Comparison of ENCODE assay signal across 1 cellular context in the genomic region with DNA sequence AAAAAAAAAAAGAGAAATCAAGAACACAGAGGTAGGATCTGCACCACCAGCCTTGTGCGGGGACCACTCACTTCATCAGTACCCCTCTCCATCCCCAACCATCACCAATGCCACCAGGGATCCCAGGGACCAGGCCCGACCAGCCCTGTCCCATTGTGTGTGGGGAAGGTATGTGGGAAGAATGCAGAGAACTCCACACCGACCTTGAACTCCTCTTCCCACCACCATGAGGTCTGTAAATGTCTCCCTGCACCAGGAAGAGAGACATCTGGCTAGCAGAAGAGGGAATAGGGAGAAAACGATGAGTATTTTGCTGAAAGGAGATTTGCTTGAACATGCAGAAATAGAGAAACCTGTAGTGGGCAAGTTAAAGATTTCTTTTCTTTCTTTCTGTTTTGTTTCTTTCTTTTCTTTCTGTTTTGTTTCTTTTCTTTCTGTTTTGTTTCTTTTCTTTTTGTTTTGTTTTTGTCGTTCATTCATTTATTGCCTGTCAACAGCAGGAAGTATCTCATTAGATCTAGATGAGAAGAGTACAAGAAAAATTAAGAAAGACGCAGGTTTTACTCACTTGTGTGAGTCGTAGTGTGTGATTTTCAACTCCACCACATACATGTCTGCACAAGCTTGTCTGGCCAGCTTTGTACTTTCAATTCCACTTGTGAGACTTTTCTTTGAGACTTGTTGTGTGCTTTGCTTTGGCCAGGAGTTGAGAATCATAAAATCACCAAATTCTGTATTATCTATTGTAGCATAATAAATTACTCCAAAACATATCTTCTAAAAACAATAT.
TF ChIP-seq lines count a peak whose summit lies in the region.

No MANE protein-coding gene starts in this region.

TF ChIP-seq in HepG2, 621 proteins besides CTCF, POLR2A, EP300 and RAD21 (continued from another document and continues in another):
- TF ChIP-seq, protein P1, sequence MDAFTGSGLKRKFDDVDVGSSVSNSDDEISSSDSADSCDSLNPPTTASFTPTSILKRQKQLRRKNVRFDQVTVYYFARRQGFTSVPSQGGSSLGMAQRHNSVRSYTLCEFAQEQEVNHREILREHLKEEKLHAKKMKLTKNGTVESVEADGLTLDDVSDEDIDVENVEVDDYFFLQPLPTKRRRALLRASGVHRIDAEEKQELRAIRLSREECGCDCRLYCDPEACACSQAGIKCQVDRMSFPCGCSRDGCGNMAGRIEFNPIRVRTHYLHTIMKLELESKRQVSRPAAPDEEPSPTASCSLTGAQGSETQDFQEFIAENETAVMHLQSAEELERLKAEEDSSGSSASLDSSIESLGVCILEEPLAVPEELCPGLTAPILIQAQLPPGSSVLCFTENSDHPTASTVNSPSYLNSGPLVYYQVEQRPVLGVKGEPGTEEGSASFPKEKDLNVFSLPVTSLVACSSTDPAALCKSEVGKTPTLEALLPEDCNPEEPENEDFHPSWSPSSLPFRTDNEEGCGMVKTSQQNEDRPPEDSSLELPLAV (CRISPR knock-in tag; conservative IDR thresholded peaks at IDR 0.05; ENCODE audit: low read depth) = no peak
- TF ChIP-seq WIZ (CRISPR knock-in tag; IDR thresholded peaks at IDR 0.05) (no peak), NFYB (CRISPR knock-in tag; IDR thresholded peaks at IDR 0.05) (no peak), ISL2 (CRISPR knock-in tag; IDR thresholded peaks at IDR 0.05) (no peak), NR1H2 (CRISPR knock-in tag; IDR thresholded peaks at IDR 0.05; ENCODE audit: borderline replicate concordance, low read depth) (no peak), GABPB1 (CRISPR knock-in tag; IDR thresholded peaks at IDR 0.05) (no peak), ZNF569 (CRISPR knock-in tag; IDR thresholded peaks at IDR 0.05; ENCODE audit: borderline replicate concordance) (no peak), FOXA1 (IDR thresholded peaks at IDR 0.05) (no peak), FOXA1 (CRISPR knock-in tag; IDR thresholded peaks at IDR 0.05) (peak; percentile 50; the same call in 1 of the 2 replicates), ZNF660 (CRISPR knock-in tag; IDR thresholded peaks at IDR 0.05; ENCODE audit: borderline replicate concordance, low read depth) (no peak), RCOR2 (CRISPR knock-in tag; IDR thresholded peaks at IDR 0.05) (peak; percentile 86), ZNF263 (CRISPR knock-in tag; IDR thresholded peaks at IDR 0.05) (no peak), MED8 (CRISPR knock-in tag; IDR thresholded peaks at IDR 0.05; ENCODE audit: insufficient replicate concordance) (no peak), ZBTB21 (CRISPR knock-in tag; IDR thresholded peaks at IDR 0.05) (no peak), ZFP36L1 (CRISPR knock-in tag; IDR thresholded peaks at IDR 0.05) (no peak), ZNF382 (CRISPR knock-in tag; IDR thresholded peaks at IDR 0.05; ENCODE audit: borderline replicate concordance) (no peak), ZZZ3 (CRISPR knock-in tag; IDR thresholded peaks at IDR 0.05; ENCODE audit: borderline replicate concordance) (no peak), ZNF7 (CRISPR knock-in tag; IDR thresholded peaks at IDR 0.05) (no peak), SRSF4 (IDR thresholded peaks at IDR 0.05; ENCODE audit: low read depth, low read length, poor library complexity, severe bottlenecking) (no peak), ZNF746 (CRISPR knock-in tag; IDR thresholded peaks at IDR 0.05) (no peak), SIX1 (CRISPR knock-in tag; IDR thresholded peaks at IDR 0.05; ENCODE audit: borderline replicate concordance) (peak; percentile 50; the same call in 1 of the 2 replicates), ZMAT3 (CRISPR knock-in tag; conservative IDR thresholded peaks at IDR 0.05) (no peak), ZNF775 (CRISPR knock-in tag; IDR thresholded peaks at IDR 0.05; ENCODE audit: borderline replicate concordance) (no peak), TSC22D2 (CRISPR knock-in tag; IDR thresholded peaks at IDR 0.05; ENCODE audit: borderline replicate concordance) (no peak), FLYWCH1 (CRISPR knock-in tag; IDR thresholded peaks at IDR 0.05) (no peak), ZNF3 (CRISPR knock-in tag; IDR thresholded peaks at IDR 0.05) (no peak), GZF1 (CRISPR knock-in tag; IDR thresholded peaks at IDR 0.05) (no peak), SMYD3 (CRISPR knock-in tag; IDR thresholded peaks at IDR 0.05) (no peak), ZNF720 (CRISPR knock-in tag; IDR thresholded peaks at IDR 0.05) (no peak), NPAS2 (CRISPR knock-in tag; IDR thresholded peaks at IDR 0.05; ENCODE audit: borderline replicate concordance) (no peak), MEIS2 (CRISPR knock-in tag; IDR thresholded peaks at IDR 0.05) (no peak), HNRNPUL1 (IDR thresholded peaks at IDR 0.05; ENCODE audit: low read depth, low read length) (no peak), NFATC3 (CRISPR knock-in tag; IDR thresholded peaks at IDR 0.05) (no peak), CREM (IDR thresholded peaks at IDR 0.05) (no peak), CREM (CRISPR knock-in tag; IDR thresholded peaks at IDR 0.05) (no peak), ZNF180 (CRISPR knock-in tag; IDR thresholded peaks at IDR 0.05; ENCODE audit: borderline replicate concordance, low read depth) (no peak), ZNF816 (CRISPR knock-in tag; IDR thresholded peaks at IDR 0.05; ENCODE audit: borderline replicate concordance) (no peak), SMAD1 (CRISPR knock-in tag; IDR thresholded peaks at IDR 0.05; ENCODE audit: borderline replicate concordance, low read depth) (no peak), GPN1 (CRISPR knock-in tag; IDR thresholded peaks at IDR 0.05; ENCODE audit: borderline replicate concordance) (no peak), ZNF329 (CRISPR knock-in tag; IDR thresholded peaks at IDR 0.05; ENCODE audit: low read depth) (no peak), ZNF841 (CRISPR knock-in tag; IDR thresholded peaks at IDR 0.05; ENCODE audit: borderline replicate concordance) (no peak), ZFP62 (CRISPR knock-in tag; IDR thresholded peaks at IDR 0.05) (no peak), SAFB2 (CRISPR knock-in tag; IDR thresholded peaks at IDR 0.05; ENCODE audit: borderline replicate concordance, low read depth) (no peak), HDAC1 (CRISPR knock-in tag; IDR thresholded peaks at IDR 0.05) (no peak), ZNF230 (CRISPR knock-in tag; IDR thresholded peaks at IDR 0.05) (no peak), AHR (CRISPR knock-in tag; IDR thresholded peaks at IDR 0.05) (no peak), GATAD1 (CRISPR knock-in tag; IDR thresholded peaks at IDR 0.05) (peak; percentile 39; the same call in 1 of the 2 replicates), KLF6 (CRISPR knock-in tag; IDR thresholded peaks at IDR 0.05) (no peak), ZNF83 (CRISPR knock-in tag; IDR thresholded peaks at IDR 0.05; ENCODE audit: borderline replicate concordance) (no peak), PHF20 (CRISPR knock-in tag; IDR thresholded peaks at IDR 0.05) (no peak), ZNF337 (CRISPR knock-in tag; IDR thresholded peaks at IDR 0.05; ENCODE audit: borderline replicate concordance, low read depth) (no peak), ZNF441 (CRISPR knock-in tag; IDR thresholded peaks at IDR 0.05; ENCODE audit: borderline replicate concordance) (no peak), ZNF331 (CRISPR knock-in tag; IDR thresholded peaks at IDR 0.05) (peak; percentile 83; the same call in 1 of the 2 replicates), RFXAP (CRISPR knock-in tag; IDR thresholded peaks at IDR 0.05; ENCODE audit: borderline replicate concordance) (no peak), DNMT1 (CRISPR knock-in tag; IDR thresholded peaks at IDR 0.05) (no peak)
- TF ChIP-seq, protein P2, sequence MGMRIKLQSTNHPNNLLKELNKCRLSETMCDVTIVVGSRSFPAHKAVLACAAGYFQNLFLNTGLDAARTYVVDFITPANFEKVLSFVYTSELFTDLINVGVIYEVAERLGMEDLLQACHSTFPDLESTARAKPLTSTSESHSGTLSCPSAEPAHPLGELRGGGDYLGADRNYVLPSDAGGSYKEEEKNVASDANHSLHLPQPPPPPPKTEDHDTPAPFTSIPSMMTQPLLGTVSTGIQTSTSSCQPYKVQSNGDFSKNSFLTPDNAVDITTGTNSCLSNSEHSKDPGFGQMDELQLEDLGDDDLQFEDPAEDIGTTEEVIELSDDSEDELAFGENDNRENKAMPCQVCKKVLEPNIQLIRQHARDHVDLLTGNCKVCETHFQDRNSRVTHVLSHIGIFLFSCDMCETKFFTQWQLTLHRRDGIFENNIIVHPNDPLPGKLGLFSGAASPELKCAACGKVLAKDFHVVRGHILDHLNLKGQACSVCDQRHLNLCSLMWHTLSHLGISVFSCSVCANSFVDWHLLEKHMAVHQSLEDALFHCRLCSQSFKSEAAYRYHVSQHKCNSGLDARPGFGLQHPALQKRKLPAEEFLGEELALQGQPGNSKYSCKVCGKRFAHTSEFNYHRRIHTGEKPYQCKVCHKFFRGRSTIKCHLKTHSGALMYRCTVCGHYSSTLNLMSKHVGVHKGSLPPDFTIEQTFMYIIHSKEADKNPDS (CRISPR knock-in tag; IDR thresholded peaks at IDR 0.05) = no peak
- TF ChIP-seq, protein P3, sequence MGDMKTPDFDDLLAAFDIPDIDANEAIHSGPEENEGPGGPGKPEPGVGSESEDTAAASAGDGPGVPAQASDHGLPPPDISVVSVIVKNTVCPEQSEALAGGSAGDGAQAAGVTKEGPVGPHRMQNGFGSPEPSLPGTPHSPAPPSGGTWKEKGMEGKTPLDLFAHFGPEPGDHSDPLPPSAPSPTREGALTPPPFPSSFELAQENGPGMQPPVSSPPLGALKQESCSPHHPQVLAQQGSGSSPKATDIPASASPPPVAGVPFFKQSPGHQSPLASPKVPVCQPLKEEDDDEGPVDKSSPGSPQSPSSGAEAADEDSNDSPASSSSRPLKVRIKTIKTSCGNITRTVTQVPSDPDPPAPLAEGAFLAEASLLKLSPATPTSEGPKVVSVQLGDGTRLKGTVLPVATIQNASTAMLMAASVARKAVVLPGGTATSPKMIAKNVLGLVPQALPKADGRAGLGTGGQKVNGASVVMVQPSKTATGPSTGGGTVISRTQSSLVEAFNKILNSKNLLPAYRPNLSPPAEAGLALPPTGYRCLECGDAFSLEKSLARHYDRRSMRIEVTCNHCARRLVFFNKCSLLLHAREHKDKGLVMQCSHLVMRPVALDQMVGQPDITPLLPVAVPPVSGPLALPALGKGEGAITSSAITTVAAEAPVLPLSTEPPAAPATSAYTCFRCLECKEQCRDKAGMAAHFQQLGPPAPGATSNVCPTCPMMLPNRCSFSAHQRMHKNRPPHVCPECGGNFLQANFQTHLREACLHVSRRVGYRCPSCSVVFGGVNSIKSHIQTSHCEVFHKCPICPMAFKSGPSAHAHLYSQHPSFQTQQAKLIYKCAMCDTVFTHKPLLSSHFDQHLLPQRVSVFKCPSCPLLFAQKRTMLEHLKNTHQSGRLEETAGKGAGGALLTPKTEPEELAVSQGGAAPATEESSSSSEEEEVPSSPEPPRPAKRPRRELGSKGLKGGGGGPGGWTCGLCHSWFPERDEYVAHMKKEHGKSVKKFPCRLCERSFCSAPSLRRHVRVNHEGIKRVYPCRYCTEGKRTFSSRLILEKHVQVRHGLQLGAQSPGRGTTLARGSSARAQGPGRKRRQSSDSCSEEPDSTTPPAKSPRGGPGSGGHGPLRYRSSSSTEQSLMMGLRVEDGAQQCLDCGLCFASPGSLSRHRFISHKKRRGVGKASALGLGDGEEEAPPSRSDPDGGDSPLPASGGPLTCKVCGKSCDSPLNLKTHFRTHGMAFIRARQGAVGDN (CRISPR knock-in tag; IDR thresholded peaks at IDR 0.05) = peak; percentile 58
- TF ChIP-seq, protein P4, sequence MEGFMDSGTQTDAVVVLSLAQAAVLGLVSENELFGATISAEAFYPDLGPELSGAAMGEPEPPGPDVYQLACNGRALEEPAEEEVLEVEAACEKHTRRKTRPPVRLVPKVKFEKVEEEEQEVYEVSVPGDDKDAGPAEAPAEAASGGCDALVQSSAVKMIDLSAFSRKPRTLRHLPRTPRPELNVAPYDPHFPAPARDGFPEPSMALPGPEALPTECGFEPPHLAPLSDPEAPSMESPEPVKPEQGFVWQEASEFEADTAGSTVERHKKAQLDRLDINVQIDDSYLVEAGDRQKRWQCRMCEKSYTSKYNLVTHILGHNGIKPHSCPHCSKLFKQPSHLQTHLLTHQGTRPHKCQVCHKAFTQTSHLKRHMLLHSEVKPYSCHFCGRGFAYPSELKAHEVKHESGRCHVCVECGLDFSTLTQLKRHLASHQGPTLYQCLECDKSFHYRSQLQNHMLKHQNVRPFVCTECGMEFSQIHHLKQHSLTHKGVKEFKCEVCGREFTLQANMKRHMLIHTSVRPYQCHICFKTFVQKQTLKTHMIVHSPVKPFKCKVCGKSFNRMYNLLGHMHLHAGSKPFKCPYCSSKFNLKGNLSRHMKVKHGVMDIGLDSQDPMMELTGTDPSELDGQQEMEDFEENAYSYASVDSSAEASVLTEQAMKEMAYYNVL (CRISPR knock-in tag; IDR thresholded peaks at IDR 0.05; ENCODE audit: borderline replicate concordance) = peak; percentile 20; the same call in 1 of the 2 replicates
- TF ChIP-seq, protein P5, sequence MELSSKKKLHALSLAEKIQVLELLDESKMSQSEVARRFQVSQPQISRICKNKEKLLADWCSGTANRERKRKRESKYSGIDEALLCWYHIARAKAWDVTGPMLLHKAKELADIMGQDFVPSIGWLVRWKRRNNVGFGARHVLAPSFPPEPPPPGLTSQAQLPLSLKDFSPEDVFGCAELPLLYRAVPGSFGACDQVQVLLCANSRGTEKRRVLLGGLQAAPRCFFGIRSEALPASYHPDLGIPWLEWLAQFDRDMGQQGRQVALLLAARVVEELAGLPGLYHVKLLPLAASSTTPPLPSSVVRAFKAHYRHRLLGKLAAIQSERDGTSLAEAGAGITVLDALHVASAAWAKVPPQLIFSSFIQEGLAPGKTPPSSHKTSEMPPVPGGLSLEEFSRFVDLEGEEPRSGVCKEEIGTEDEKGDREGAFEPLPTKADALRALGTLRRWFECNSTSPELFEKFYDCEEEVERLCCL (CRISPR knock-in tag; IDR thresholded peaks at IDR 0.05; ENCODE audit: borderline replicate concordance) = no peak
- TF ChIP-seq, protein P6, sequence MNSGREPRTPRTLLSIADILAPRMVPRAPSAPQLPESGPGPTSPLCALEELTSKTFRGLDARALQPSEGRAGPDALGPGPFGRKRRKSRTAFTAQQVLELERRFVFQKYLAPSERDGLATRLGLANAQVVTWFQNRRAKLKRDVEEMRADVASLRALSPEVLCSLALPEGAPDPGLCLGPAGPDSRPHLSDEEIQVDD (CRISPR knock-in tag; IDR thresholded peaks at IDR 0.05; ENCODE audit: borderline replicate concordance) = no peak
- TF ChIP-seq, protein P7, sequence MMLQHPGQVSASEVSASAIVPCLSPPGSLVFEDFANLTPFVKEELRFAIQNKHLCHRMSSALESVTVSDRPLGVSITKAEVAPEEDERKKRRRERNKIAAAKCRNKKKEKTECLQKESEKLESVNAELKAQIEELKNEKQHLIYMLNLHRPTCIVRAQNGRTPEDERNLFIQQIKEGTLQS (CRISPR knock-in tag; IDR thresholded peaks at IDR 0.05) = no peak
- TF ChIP-seq, protein P8, sequence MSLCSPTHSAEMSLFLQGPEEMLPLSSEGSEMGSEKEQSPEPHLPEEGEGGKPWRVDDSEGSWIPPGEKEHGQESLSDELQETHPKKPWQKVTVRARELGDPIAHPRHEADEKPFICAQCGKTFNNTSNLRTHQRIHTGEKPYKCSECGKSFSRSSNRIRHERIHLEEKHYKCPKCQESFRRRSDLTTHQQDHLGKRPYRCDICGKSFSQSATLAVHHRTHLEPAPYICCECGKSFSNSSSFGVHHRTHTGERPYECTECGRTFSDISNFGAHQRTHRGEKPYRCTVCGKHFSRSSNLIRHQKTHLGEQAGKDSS (CRISPR knock-in tag; IDR thresholded peaks at IDR 0.05; ENCODE audit: borderline replicate concordance, low read depth) = no peak; the same call in 1 of the 2 replicates
- TF ChIP-seq, protein P9, sequence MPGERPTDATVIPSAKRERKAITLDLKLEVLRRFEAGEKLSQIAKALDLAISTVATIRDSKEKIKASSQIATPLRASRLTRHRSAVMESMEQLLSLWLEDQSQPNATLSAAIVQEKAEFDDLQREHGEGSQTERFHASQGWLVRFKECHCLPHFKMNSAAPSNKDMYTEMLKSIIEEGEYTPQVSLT (CRISPR knock-in tag; IDR thresholded peaks at IDR 0.05; ENCODE audit: borderline replicate concordance, low read depth) = no peak
